Comparison of ENCODE assay signal across 33 cellular contexts in the genomic region with DNA sequence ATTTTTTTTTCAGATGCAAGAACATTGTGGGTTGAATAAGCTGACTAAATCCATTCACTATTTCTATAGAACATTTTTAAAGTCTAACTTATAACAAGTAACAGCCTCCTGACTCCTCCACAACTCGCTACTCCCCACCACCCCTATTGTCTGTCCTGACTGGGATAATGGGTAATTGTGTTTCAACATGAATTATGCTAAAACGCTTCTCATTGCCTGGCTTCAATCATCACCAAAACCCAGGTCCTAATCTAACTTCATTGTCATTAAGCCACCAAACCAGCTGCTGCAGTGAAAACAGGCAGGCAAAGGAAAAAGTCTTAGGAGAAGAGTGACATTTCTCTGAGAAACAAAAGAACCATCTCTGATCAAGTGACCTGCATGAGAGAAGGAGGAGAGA. TPM values are rescaled to one million over a fixed set of nuclear protein-coding genes. Genes with fewer than 3 reads are reported as not detected.
"Had no signal": no experiment of that assay in that cellular context is flagged by ENCODE, and none has a peak within 500 bp of the region (broad histone marks: within the 10 kb centered on the region; RNA-seq: fewer than 3 reads in every experiment).

No MANE protein-coding gene starts in this region.

- H3K4me3 ChIP-seq: adrenal gland, breast epithelium, cardiac muscle cell, colonic mucosa, esophagus squamous epithelium, gastroesophageal sphincter, heart right ventricle, hepatocyte had no signal

- H3K27ac ChIP-seq: adrenal gland, breast epithelium, cardiac muscle cell, colonic mucosa, epithelial cell of prostate, esophagus squamous epithelium, gastroesophageal sphincter, heart right ventricle, hepatocyte had no signal

- H2AFZ ChIP-seq: hepatocyte had no signal

- ATAC-seq: activated CD4-positive, alpha-beta T cell treated with anti-CD3 and anti-CD28 coated beads for 36 hours; activated CD8-positive, alpha-beta memory T cell treated with anti-CD3 and anti-CD28 coated beads, Interleukin-2, amount 10 ng/mL, durations not matched to agents 7 days and 5 days; activated CD8-positive, alpha-beta T cell treated with anti-CD3 and anti-CD28 coated beads, Interleukin-2, amount 10 ng/mL, durations not matched to agents 7 days and 5 days; activated naive CD8-positive, alpha-beta T cell treated with anti-CD3 and anti-CD28 coated beads, Interleukin-2, amount 50 U/mL, for 24 hours; gastroesophageal sphincter; heart right ventricle had no signal

- H3K9me3 ChIP-seq: adrenal gland, breast epithelium, colonic mucosa, esophagus squamous epithelium, gastroesophageal sphincter had no signal

- H3K79me2 ChIP-seq: hepatocyte had no signal

- H3K27me3 ChIP-seq: adrenal gland, breast epithelium, cardiac muscle cell, colonic mucosa, esophagus squamous epithelium, gastroesophageal sphincter, heart right ventricle, hepatocyte had no signal

- H3K4me2 ChIP-seq: hepatocyte had no signal

- H3K36me3 ChIP-seq: adrenal gland, breast epithelium, cardiac muscle cell, colonic mucosa, esophagus squamous epithelium, gastroesophageal sphincter, heart right ventricle had no signal

- DNase-seq: activated CD4-positive, alpha-beta memory T cell treated with anti-CD3 and anti-CD28 coated beads for 36 hours; activated CD4-positive, alpha-beta T cell treated with anti-CD3 and anti-CD28 coated beads for 36 hours; activated CD4-positive, alpha-beta T cell treated with anti-CD3 and anti-CD28 coated beads, Interleukin-2, amount 10 ng/mL, durations not matched to agents 24 days and 14 days; activated CD4-positive, CD25-positive, alpha-beta regulatory T cell; activated CD4-positive, CD25-positive, alpha-beta regulatory T cell treated with anti-CD3 and anti-CD28 coated beads, Interleukin-2, amount 50 U/mL, for 72 hours; activated CD8-positive, alpha-beta memory T cell treated with anti-CD3 and anti-CD28 coated beads, Interleukin-2, amount 10 ng/mL, durations not matched to agents 7 days and 5 days; activated CD8-positive, alpha-beta memory T cell treated with anti-CD3 and anti-CD28 coated beads, Interleukin-2, amount 50 U/mL, for 4 hours; activated CD8-positive, alpha-beta T cell treated with anti-CD3 and anti-CD28 coated beads, Interleukin-2, amount 10 ng/mL, durations not matched to agents 7 days and 5 days; activated effector memory CD4-positive, alpha-beta T cell treated with anti-CD3 and anti-CD28 coated beads, Interleukin-2, amount 50 U/mL, for 16 hours; activated naive CD4-positive, alpha-beta T cell treated with anti-CD3 and anti-CD28 coated beads for 36 hours; activated naive CD8-positive, alpha-beta T cell treated with anti-CD3 and anti-CD28 coated beads for 36 hours; activated naive CD8-positive, alpha-beta T cell treated with anti-CD3 and anti-CD28 coated beads, Interleukin-2, amount 50 U/mL, for 24 hours; activated T-cell treated with anti-CD3 and anti-CD28 coated beads, Interleukin-2, amount 50 U/mL, for 1 hour; activated T-cell treated with anti-CD3 and anti-CD28 coated beads, Interleukin-2, amount 50 U/mL, for 48 hours; adrenal gland; amygdala; aorta; central memory CD4-positive, alpha-beta T cell; cerebellar nuclear complex; colonic mucosa; esophagus squamous epithelium; foreskin melanocyte; heart right ventricle; T-helper 2 cell had no signal

- H3K4me1 ChIP-seq: adrenal gland, breast epithelium, colonic mucosa, esophagus squamous epithelium, gastroesophageal sphincter, heart right ventricle had no signal

RNA-seq across cellular contexts. Expression of a gene that starts 30.0 kb away (rescaled TPM):
- total RNA-seq: activated CD4-positive, alpha-beta memory T cell treated with anti-CD3 and anti-CD28 coated beads for 36 hours; activated CD8-positive, alpha-beta memory T cell treated with anti-CD3 and anti-CD28 coated beads for 36 hours; activated CD8-positive, alpha-beta memory T cell treated with anti-CD3 and anti-CD28 coated beads, Interleukin-2, amount 10 ng/mL, durations not matched to agents 7 days and 5 days; activated CD8-positive, alpha-beta T cell treated with anti-CD3 and anti-CD28 coated beads, Interleukin-2, amount 10 ng/mL, durations not matched to agents 7 days and 5 days; activated naive CD4-positive, alpha-beta T cell treated with anti-CD3 and anti-CD28 coated beads for 36 hours; activated naive CD8-positive, alpha-beta T cell treated with anti-CD3 and anti-CD28 coated beads for 36 hours; activated T-helper 1 cell treated with anti-CD3 and anti-CD28 coated beads, Interleukin-12 subunit alpha, Interleukin-12 subunit beta, Interleukin-2, Interleukin-4 antibody, amounts not matched to agents 30 ng/mL and 10 ng/mL and 1 ng/mL, durations not matched to agents 14 hours and 24 hours and 36 hours; esophagus squamous epithelium; fibroblast of lung; fibroblast of villous mesenchyme had no signal
- polyA plus RNA-seq: cardiac muscle cell, fibroblast of lung, hepatocyte had no signal
